21 cellular contexts compared by ENCODE assay signal in genomic region chrX:40513835-40514234, GRCh38.
DNase-seq lines count a peak whose midpoint lies in the region; ATAC-seq, FAIRE-seq and TF ChIP-seq lines count a peak whose summit lies in the region.
"Had no signal": no experiment of that assay in that cellular context is flagged by ENCODE, and none has a peak within 500 bp of the region (broad histone marks: within the 10 kb centered on the region; RNA-seq: fewer than 3 reads in every experiment).

No MANE protein-coding gene starts in this region.

- H3K23ac ChIP-seq in neuronal stem cell (ENCODE audit: low read depth, low read length, poor library complexity) = no peak overlapping the region

- WGBS in K562 (ENCODE audit: insufficient coverage, low coverage, missing lambda C conversion rate) = 21% methylated on average over 5 of the region's 7 CpGs
- no CpG with 5 or more reads among the region's 7 CpGs for WGBS in neuronal stem cell (ENCODE audit: extremely low coverage in 2 of 2, insufficient read length in 2 of 2, insufficient replicate concordance in 1 of 2), 2 donors

- H2AFZ ChIP-seq in K562 (ENCODE audit: low read depth, low read length) (no peak overlapping the region), neuronal stem cell (ENCODE audit: low read length) (no peak overlapping the region)

- H3K4me3 Mint-ChIP-seq in CD4-positive, alpha-beta T cell = no peak overlapping the region
- H3K4me3 Mint-ChIP-seq: B cell; CD14-positive monocyte; CD4-positive, alpha-beta memory T cell; HFFc6 had no signal

- TF ChIP-seq CTCF in 22Rv1 (IDR thresholded peaks at IDR 0.05) (no peak), C4-2B (conservative IDR thresholded peaks at IDR 0.05) (no peak), K562 (IDR thresholded peaks at IDR 0.05 in 2 of 3, conservative IDR thresholded peaks at IDR 0.05 in 1 of 3; ENCODE audit: insufficient read depth in 2 of 3, low read depth in 1 of 3, low read length in 3 of 3) (no peak)
- no peak for TF ChIP-seq CTCF in CD4-positive, alpha-beta T cell (IDR thresholded peaks at IDR 0.05)

- no peak for TF ChIP-seq RAD21 in K562 (CRISPR knock-in tag; conservative IDR thresholded peaks at IDR 0.05 in 1 of 2, IDR thresholded peaks at IDR 0.05 in 1 of 2)

- no peaks in the 10 kb centered on the region for H3K9me1 ChIP-seq in K562 (ENCODE audit: control insufficient read depth, insufficient read depth, low read length)

- TF ChIP-seq EP300 in K562 (IDR thresholded peaks at IDR 0.05; ENCODE audit: low read length) = no peak

- ATAC-seq in K562 = peak; percentile 23; the same call in 2 of the 3 replicates
- no peak for ATAC-seq in CD4-positive, alpha-beta T cell (ENCODE audit: poor library complexity)

- BruUV-seq in K562 (replicated peaks; lab: Mats Ljungman, UMichigan) = no TSS peak

- FAIRE-seq in K562 (lab: Jason Lieb, UNC) = no peak
- FAIRE-seq: GM12891, GM18507, H54 had no signal

- H3K36me3 Mint-ChIP-seq in CD4-positive, alpha-beta T cell (ENCODE audit: low read depth) = no peaks in the 10 kb centered on the region
- H3K36me3 Mint-ChIP-seq: CD14-positive monocyte; CD4-positive, alpha-beta memory T cell had no signal

- H3K27ac ChIP-seq in 22Rv1 = peak overlapping the region; percentile 23; the same call in 1 of the 2 replicates
- 0 out of 2 replicates have a peak overlapping the region, but pooled peaks have one; percentile 9 for H3K27ac ChIP-seq in C4-2B
- no peak overlapping the region for H3K27ac ChIP-seq in K562 (ENCODE audit: extremely low read depth, low read depth, low read length)
- no peak overlapping the region for H3K27ac ChIP-seq in neuronal stem cell (replicated peaks; ENCODE audit: low read length)
- H3K27ac ChIP-seq in CD4-positive, alpha-beta T cell (ENCODE audit: low read depth, low read length) = no peak overlapping the region
- H3K27ac ChIP-seq: BLaER1 had no signal

- H3K27ac Mint-ChIP-seq in CD4-positive, alpha-beta T cell = no peak overlapping the region
- H3K27ac Mint-ChIP-seq: B cell; CD14-positive monocyte; CD4-positive, alpha-beta memory T cell; HFFc6 had no signal

- H3K4me1 Mint-ChIP-seq in CD4-positive, alpha-beta T cell (ENCODE audit: low read depth) = no peaks in the 10 kb centered on the region
- H3K4me1 Mint-ChIP-seq: B cell; CD14-positive monocyte; CD4-positive, alpha-beta memory T cell had no signal

- peaks cover 0 to 5% of the 10 kb centered on the region in 2 experiments; a peak in 2 of 5 replicates for H3K27me3 ChIP-seq in K562 (ENCODE audit: control insufficient read depth in 2 of 2, insufficient read depth in 2 of 2, low read length in 2 of 2)
- no peaks in the 10 kb centered on the region for H3K27me3 ChIP-seq in neuronal stem cell (ENCODE audit: control insufficient read depth in 3 of 3, insufficient read depth in 3 of 3, low read depth in 1 of 3, low read length in 3 of 3)
- H3K27me3 ChIP-seq in CD4-positive, alpha-beta T cell (ENCODE audit: control insufficient read depth, insufficient read depth, low read length) = no peaks in the 10 kb centered on the region

- intact Hi-C loops in K562 (cut with micrococcal nuclease) = no loop called here
- intact Hi-C loops in CD4-positive, alpha-beta T cell (cut with DNase I, micrococcal nuclease) = no loop called here

- H2BK5ac ChIP-seq in neuronal stem cell (ENCODE audit: low read length) = no peak overlapping the region

- no peak for TF ChIP-seq POLR2A in K562 (conservative IDR thresholded peaks at IDR 0.05)

- H3K18ac ChIP-seq in neuronal stem cell (ENCODE audit: low read length) = peak overlapping the region; percentile 48

- no peak overlapping the region for H3K4ac ChIP-seq in neuronal stem cell (ENCODE audit: low read length)

- in situ Hi-C loops in K562 (cut with MboI) = no loop called here

- no peaks in the 10 kb centered on the region for H3K27me3 Mint-ChIP-seq in CD4-positive, alpha-beta T cell
- H3K27me3 Mint-ChIP-seq: B cell had no signal

- DNase-seq in K562 (ENCODE audit: extremely low read depth in 1 of 4, low spot score in 3 of 4) = no peak
- DNase-seq in neuronal stem cell (ENCODE audit: low spot score) = no peak
- DNase-seq in CD4-positive, alpha-beta T cell = no peak
- no peak for DNase-seq in NCI-H510A treated with DMSO at 0.1 percent for 48 hours (lab: John Stamatoyannopoulos, UW)
- no peak for DNase-seq in stimulated activated CD4-positive, alpha-beta T cell treated with anti-CD3 and anti-CD28 coated beads, Interleukin-4, amount 100 ng/mL, for 4 hours
- DNase-seq: Calu3; CD4-positive, alpha-beta memory T cell; COR-L47; DMS79 treated with DMSO at 0.1 percent for 48 hours; GF-D8; GOT3; HFFc6 had no signal

- no peaks in the 10 kb centered on the region for H3K9me3 ChIP-seq in K562 (replicated peaks; ENCODE audit: control insufficient read depth, insufficient read depth, low read depth, low read length)
- H3K9me3 ChIP-seq in neuronal stem cell (replicated peaks in 1 of 2; ENCODE audit: control insufficient read depth in 2 of 2, insufficient read depth in 1 of 2, low read depth in 1 of 2, low read length in 2 of 2) = no peaks in the 10 kb centered on the region
- no peaks in the 10 kb centered on the region for H3K9me3 ChIP-seq in CD4-positive, alpha-beta T cell (ENCODE audit: control insufficient read depth, low read length)
- H3K9me3 ChIP-seq: HAP-1 had no signal

- H3K4me2 ChIP-seq in K562 (ENCODE audit: insufficient read depth, low read length) = no peak overlapping the region
- H3K4me2 ChIP-seq in neuronal stem cell (ENCODE audit: insufficient read depth, low read length, poor library complexity, severe bottlenecking) = no peak overlapping the region
- H3K4me2 ChIP-seq: BLaER1 had no signal

- H2BK12ac ChIP-seq in neuronal stem cell (ENCODE audit: low read length) = no peak overlapping the region

- H3K79me2 ChIP-seq in K562 (ENCODE audit: control insufficient read depth, insufficient read depth, low read length) = no peaks in the 10 kb centered on the region

- no peaks in the 10 kb centered on the region for H3K36me3 ChIP-seq in K562 (ENCODE audit: control insufficient read depth, insufficient read depth, low read length)
- H3K36me3 ChIP-seq in neuronal stem cell (replicated peaks in 1 of 2; ENCODE audit: control insufficient read depth in 2 of 2, insufficient read depth in 2 of 2, low read length in 2 of 2) = no peaks in the 10 kb centered on the region
- H3K36me3 ChIP-seq: BLaER1, HAP-1 had no signal

- no peak overlapping the region for H2AK5ac ChIP-seq in neuronal stem cell (ENCODE audit: low read depth, low read length)

- H3K9ac ChIP-seq in K562 (ENCODE audit: insufficient read depth in 1 of 2, low read depth in 2 of 2, low read length in 2 of 2) (no peak overlapping the region), neuronal stem cell (ENCODE audit: low read depth, low read length, poor library complexity) (no peak overlapping the region)
- H3K9ac ChIP-seq: BLaER1 had no signal

- H3K14ac ChIP-seq in neuronal stem cell (ENCODE audit: low read length) = no peak overlapping the region

- POLR2A ChIA-PET in K562 (lab: Yijun Ruan, JAX) = no interaction called here
- POLR2A ChIA-PET in CD4-positive, alpha-beta T cell (lab: Charles Lee) = no interaction called here

- H3K79me1 ChIP-seq in neuronal stem cell (ENCODE audit: low read depth, low read length) = no peaks in the 10 kb centered on the region

- H3K4me1 ChIP-seq in K562 (replicated peaks in 1 of 2; ENCODE audit: control insufficient read depth in 2 of 2, insufficient read depth in 2 of 2, low read length in 2 of 2) (peaks cover 2 to 3% of the 10 kb centered on the region in 2 experiments; a peak in 3 of 5 replicates), neuronal stem cell (ENCODE audit: control insufficient read depth in 2 of 2, insufficient read depth in 1 of 2, low read depth in 1 of 2, low read length in 2 of 2) (no peaks in the 10 kb centered on the region)
- H3K4me1 ChIP-seq: HAP-1 had no signal

- no peak overlapping the region for H4K91ac ChIP-seq in neuronal stem cell (ENCODE audit: low read depth, low read length, poor library complexity)

- CTCF ChIA-PET in K562 (lab: Yijun Ruan, JAX; ENCODE audit: low intra/inter-chr PET ratio) = no interaction called here
- CTCF ChIA-PET in CD4-positive, alpha-beta T cell (lab: Charles Lee) = no interaction called here

- no peak overlapping the region for H2BK120ac ChIP-seq in neuronal stem cell (ENCODE audit: low read depth, low read length)

- no peak overlapping the region for H4K8ac ChIP-seq in neuronal stem cell (ENCODE audit: low read depth, low read length)

- no peak overlapping the region for H2BK15ac ChIP-seq in neuronal stem cell (ENCODE audit: low read length)

- no peaks in the 10 kb centered on the region for H4K20me1 ChIP-seq in K562 (replicated peaks; ENCODE audit: control insufficient read depth, insufficient read depth, low read length)
- H4K20me1 ChIP-seq: BLaER1 had no signal

- no peaks in the 10 kb centered on the region for H3K9me3 Mint-ChIP-seq in CD4-positive, alpha-beta T cell
- H3K9me3 Mint-ChIP-seq: HFFc6 had no signal

- H3K4me3 ChIP-seq in K562 (no peak overlapping the region), neuronal stem cell (ENCODE audit: low read length in 2 of 2) (no peak overlapping the region)
- H3K4me3 ChIP-seq: BLaER1, HAP-1 had no signal

TF ChIP-seq in K562, 482 proteins besides CTCF, POLR2A, EP300 and RAD21:
- TF ChIP-seq ZNF316 (IDR thresholded peaks at IDR 0.05) (peak; percentile 75), ZNF431 (CRISPR knock-in tag; IDR thresholded peaks at IDR 0.05) (no peak), ZNF511 (CRISPR knock-in tag; IDR thresholded peaks at IDR 0.05) (no peak), SREBF1 (IDR thresholded peaks at IDR 0.05; ENCODE audit: borderline replicate concordance, low read depth, low read length) (no peak), NFE2 (IDR thresholded peaks at IDR 0.05; ENCODE audit: low read depth) (peak; percentile 16; the same call in 1 of the 2 replicates), ETV1 (tag; conservative IDR thresholded peaks at IDR 0.05; ENCODE audit: low read depth) (no peak), HDAC8 (tag; IDR thresholded peaks at IDR 0.05) (no peak), C11orf30 (IDR thresholded peaks at IDR 0.05; ENCODE audit: low read depth) (peak; percentile 67), GABPB1 (CRISPR knock-in tag; IDR thresholded peaks at IDR 0.05) (no peak), ZFP36 (IDR thresholded peaks at IDR 0.05; ENCODE audit: low read depth, low read length, partially characterized antibody) (no peak), KAT7 (CRISPR knock-in tag; IDR thresholded peaks at IDR 0.05; ENCODE audit: borderline replicate concordance) (no peak), RUNX1 (IDR thresholded peaks at IDR 0.05; ENCODE audit: low read depth) (no peak), CBX1 (IDR thresholded peaks at IDR 0.05; ENCODE audit: low read depth) (no peak), MAFG (tag; conservative IDR thresholded peaks at IDR 0.05) (peak; percentile 50)

Comparison
In these comparisons a context has a peak if more than half of its experiments do, and no peak if none do; other contexts are left out.
1. H3K27ac ChIP-seq: peak in 22Rv1 (single experiment) and C4-2B (single experiment); none in K562 (single experiment), neuronal stem cell (single experiment) and CD4-positive, alpha-beta T cell (single experiment).